In the genomic region with DNA sequence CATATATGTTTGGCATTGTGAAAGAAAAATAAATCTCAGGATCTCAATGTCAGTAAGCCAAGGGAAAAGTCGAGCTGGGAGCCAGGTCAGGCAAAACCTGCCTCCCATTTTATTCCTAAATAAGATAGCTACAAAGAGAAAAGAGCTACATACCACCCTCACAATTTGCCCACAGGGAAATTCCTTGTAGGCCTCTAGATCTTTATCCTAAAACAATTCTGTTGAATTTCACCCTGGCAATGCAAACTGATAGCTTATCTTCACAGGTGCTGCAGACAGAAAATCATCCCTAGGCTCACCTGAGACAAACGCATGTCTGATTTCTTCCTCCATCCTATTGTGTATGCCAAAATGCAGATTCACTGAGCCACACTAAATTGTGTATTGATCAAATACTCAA, we compare ENCODE assay signal across 37 cellular contexts.
"Had no signal": no experiment of that assay in that cellular context is flagged by ENCODE, and none has a peak within 500 bp of the region (broad histone marks: within the 10 kb centered on the region; RNA-seq: fewer than 3 reads in every experiment).

No MANE protein-coding gene starts in this region.

- H3K36me3 ChIP-seq: adrenal gland, brain microvascular endothelial cell, breast epithelium, WERI-Rb-1 had no signal

- H3K4me1 Mint-ChIP-seq: activated CD4-positive, alpha-beta T cell treated with anti-CD3 and anti-CD28 coated beads for 36 hours; activated CD4-positive, alpha-beta T cell treated with anti-CD3 and anti-CD28 coated beads, Interleukin-2, amount 10 ng/mL, durations not matched to agents 24 days and 14 days; activated naive CD8-positive, alpha-beta T cell treated with anti-CD3 and anti-CD28 coated beads for 36 hours; activated T-helper 17 cell treated with anti-CD3 and anti-CD28 coated beads, Interleukin-2, amount 50 U/mL, for 72 hours had no signal

- H3K4me1 ChIP-seq: adrenal gland, body of pancreas, breast epithelium had no signal

- H3K9me3 ChIP-seq: adrenal gland, body of pancreas, breast epithelium had no signal

- H3K27ac Mint-ChIP-seq: activated CD4-positive, alpha-beta memory T cell treated with anti-CD3 and anti-CD28 coated beads for 36 hours; activated CD4-positive, alpha-beta T cell treated with anti-CD3 and anti-CD28 coated beads for 36 hours; activated CD4-positive, alpha-beta T cell treated with anti-CD3 and anti-CD28 coated beads, Interleukin-2, amount 10 ng/mL, durations not matched to agents 24 days and 14 days; activated CD8-positive, alpha-beta T cell treated with anti-CD3 and anti-CD28 coated beads for 36 hours; activated naive CD4-positive, alpha-beta T cell treated with anti-CD3 and anti-CD28 coated beads for 36 hours; activated naive CD4-positive, alpha-beta T cell treated with anti-CD3 and anti-CD28 coated beads, Interleukin-2, amount 50 U/mL, for 72 hours; activated naive CD8-positive, alpha-beta T cell treated with anti-CD3 and anti-CD28 coated beads for 36 hours; activated T-cell treated with anti-CD3 and anti-CD28 coated beads, Interleukin-2, amount 50 U/mL, for 72 hours; activated T-helper 1 cell treated with anti-CD3 and anti-CD28 coated beads, Interleukin-12 subunit alpha, Interleukin-12 subunit beta, Interleukin-2, Interleukin-4 antibody, amounts not matched to agents 30 ng/mL and 10 ng/mL and 1 ng/mL, durations not matched to agents 14 hours and 24 hours and 36 hours; activated T-helper 17 cell treated with anti-CD3 and anti-CD28 coated beads, Interleukin-2, amount 50 U/mL, for 72 hours; T-helper 1 cell treated with Interleukin-12 subunit alpha and Interleukin-12 subunit beta and Interleukin-4 antibody, amounts not matched to agents 30 μg/mL and 1 μg/mL, for 36 hours; T-helper 2 cell treated with Interferon-gamma antibody and Interleukin-4, amounts not matched to agents 5 μg/mL and 100 μg/mL, for 36 hours; WTC11 had no signal

- H3K36me3 Mint-ChIP-seq: activated CD4-positive, alpha-beta memory T cell treated with anti-CD3 and anti-CD28 coated beads for 36 hours; activated naive CD4-positive, alpha-beta T cell treated with anti-CD3 and anti-CD28 coated beads, Interleukin-2, amount 50 U/mL, for 72 hours; activated naive CD8-positive, alpha-beta T cell treated with anti-CD3 and anti-CD28 coated beads for 36 hours; WTC11 had no signal

- H3K27me3 Mint-ChIP-seq: activated CD4-positive, alpha-beta memory T cell treated with anti-CD3 and anti-CD28 coated beads for 36 hours; activated CD4-positive, alpha-beta T cell treated with anti-CD3 and anti-CD28 coated beads for 36 hours; activated CD4-positive, alpha-beta T cell treated with anti-CD3 and anti-CD28 coated beads, Interleukin-2, amount 10 ng/mL, durations not matched to agents 24 days and 14 days; activated CD8-positive, alpha-beta T cell treated with anti-CD3 and anti-CD28 coated beads for 36 hours; activated naive CD8-positive, alpha-beta T cell treated with anti-CD3 and anti-CD28 coated beads for 36 hours; activated T-helper 17 cell treated with anti-CD3 and anti-CD28 coated beads, Interleukin-2, amount 50 U/mL, for 72 hours had no signal

- H3K4me3 ChIP-seq: adrenal gland, body of pancreas, breast epithelium had no signal

- H3K4me3 Mint-ChIP-seq: activated CD4-positive, alpha-beta memory T cell treated with anti-CD3 and anti-CD28 coated beads for 36 hours; activated CD4-positive, alpha-beta T cell treated with anti-CD3 and anti-CD28 coated beads for 36 hours; activated CD4-positive, alpha-beta T cell treated with anti-CD3 and anti-CD28 coated beads, Interleukin-2, amount 10 ng/mL, durations not matched to agents 24 days and 14 days; activated CD8-positive, alpha-beta T cell treated with anti-CD3 and anti-CD28 coated beads for 36 hours; activated naive CD4-positive, alpha-beta T cell treated with anti-CD3 and anti-CD28 coated beads for 36 hours; activated naive CD8-positive, alpha-beta T cell treated with anti-CD3 and anti-CD28 coated beads for 36 hours; activated T-cell treated with anti-CD3 and anti-CD28 coated beads, Interleukin-2, amount 50 U/mL, for 4 hours; activated T-cell treated with anti-CD3 and anti-CD28 coated beads, Interleukin-2, amount 50 U/mL, for 72 hours; activated T-helper 1 cell treated with anti-CD3 and anti-CD28 coated beads, Interleukin-12 subunit alpha, Interleukin-12 subunit beta, Interleukin-2, Interleukin-4 antibody, amounts not matched to agents 30 ng/mL and 10 ng/mL and 1 ng/mL, durations not matched to agents 14 hours and 24 hours and 36 hours; activated T-helper 17 cell treated with anti-CD3 and anti-CD28 coated beads, Interleukin-2, amount 50 U/mL, for 72 hours; T-helper 1 cell treated with Interleukin-12 subunit alpha and Interleukin-12 subunit beta and Interleukin-4 antibody, amounts not matched to agents 30 μg/mL and 1 μg/mL, for 36 hours; T-helper 2 cell treated with Interferon-gamma antibody and Interleukin-4, amounts not matched to agents 5 μg/mL and 100 μg/mL, for 36 hours; WTC11 had no signal

- DNase-seq: activated CD4-positive, alpha-beta memory T cell treated with anti-CD3 and anti-CD28 coated beads for 36 hours; activated CD4-positive, alpha-beta T cell treated with anti-CD3 and anti-CD28 coated beads for 1 hour; activated CD4-positive, alpha-beta T cell treated with anti-CD3 and anti-CD28 coated beads for 36 hours; activated CD4-positive, alpha-beta T cell treated with anti-CD3 and anti-CD28 coated beads, Interleukin-2, amount 10 ng/mL, durations not matched to agents 24 days and 14 days; activated CD4-positive, alpha-beta T cell treated with anti-CD3 and anti-CD28 coated beads, Interleukin-2, amount 50 U/mL, for 1 hour; activated CD4-positive, alpha-beta T cell treated with anti-CD3 and anti-CD28 coated beads, Interleukin-2, amount 50 U/mL, for 4 hours; activated CD4-positive, CD25-positive, alpha-beta regulatory T cell; activated CD8-positive, alpha-beta memory T cell treated with anti-CD3 and anti-CD28 coated beads, Interleukin-2, amount 50 U/mL, for 4 hours; activated CD8-positive, alpha-beta T cell treated with anti-CD3 and anti-CD28 coated beads for 36 hours; activated effector memory CD4-positive, alpha-beta T cell treated with anti-CD3 and anti-CD28 coated beads, Interleukin-2, amount 50 U/mL, for 16 hours; activated gamma-delta T cell treated with Interleukin-2 at 50 U/mL for 16 hours; activated naive CD4-positive, alpha-beta T cell; activated naive CD4-positive, alpha-beta T cell treated with anti-CD3 and anti-CD28 coated beads for 36 hours; activated naive CD4-positive, alpha-beta T cell treated with anti-CD3 and anti-CD28 coated beads, Interleukin-2, amount 50 U/mL, for 16 hours; activated naive CD8-positive, alpha-beta T cell treated with anti-CD3 and anti-CD28 coated beads for 36 hours; activated T-cell treated with anti-CD3 and anti-CD28 coated beads for 4 hours; activated T-cell treated with anti-CD3 and anti-CD28 coated beads, Interleukin-2, amount 50 U/mL, for 1 hour; activated T-cell treated with anti-CD3 and anti-CD28 coated beads, Interleukin-2, amount 50 U/mL, for 4 hours; activated T-cell treated with anti-CD3 and anti-CD28 coated beads, Interleukin-2, amount 50 U/mL, for 72 hours; adrenal gland; amniotic stem cell; aorta; body of pancreas; brain microvascular endothelial cell; central memory CD4-positive, alpha-beta T cell; T-helper 1 cell; T-helper 2 cell; T-helper 9 cell; WERI-Rb-1 had no signal

- H3K27me3 ChIP-seq: adrenal gland, body of pancreas, brain microvascular endothelial cell, breast epithelium had no signal

- ATAC-seq: activated CD4-positive, alpha-beta T cell treated with anti-CD3 and anti-CD28 coated beads for 36 hours; activated CD4-positive, CD25-positive, alpha-beta regulatory T cell treated with anti-CD3 and anti-CD28 coated beads, Interleukin-2, amount 50 U/mL, for 24 hours; activated CD8-positive, alpha-beta T cell treated with anti-CD3 and anti-CD28 coated beads for 36 hours; activated naive CD4-positive, alpha-beta T cell treated with anti-CD3 and anti-CD28 coated beads, Interleukin-2, amount 50 U/mL, for 72 hours; activated T-cell treated with anti-CD3 and anti-CD28 coated beads, Interleukin-2, amount 50 U/mL, for 4 hours; activated T-cell treated with anti-CD3 and anti-CD28 coated beads, Interleukin-2, amount 50 U/mL, for 72 hours; activated T-helper 17 cell treated with anti-CD3 and anti-CD28 coated beads, Interleukin-2, amount 50 U/mL, for 72 hours; body of pancreas; WTC11 had no signal

- H3K27ac ChIP-seq: adrenal gland, body of pancreas, brain microvascular endothelial cell, breast epithelium, WERI-Rb-1 had no signal

- H3K9me3 Mint-ChIP-seq: activated CD4-positive, alpha-beta T cell treated with anti-CD3 and anti-CD28 coated beads, Interleukin-2, amount 10 ng/mL, durations not matched to agents 24 days and 14 days; WTC11 had no signal
